10 cellular contexts compared by ENCODE assay signal in the genomic region with DNA sequence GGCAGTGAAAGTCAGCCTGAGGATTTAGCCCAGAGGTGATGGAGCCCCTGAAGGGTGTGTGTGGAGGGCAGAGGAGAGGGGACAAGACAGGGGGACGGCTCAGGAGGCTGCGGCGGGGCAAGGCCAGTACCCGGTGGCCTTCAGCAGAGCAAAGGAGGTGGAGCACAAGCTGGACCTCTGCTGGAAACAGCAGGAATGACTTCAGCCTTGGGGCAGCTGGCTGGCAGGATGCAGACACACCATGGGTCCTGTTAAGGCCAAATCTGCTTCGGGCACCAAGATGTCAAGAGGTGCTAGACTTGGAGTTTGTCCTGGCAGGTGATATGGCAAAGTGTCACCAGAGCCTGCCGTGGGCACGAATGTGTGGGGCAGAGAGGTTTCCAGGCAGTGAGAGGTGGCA.
DNase-seq lines count a peak whose midpoint lies in the region; ATAC-seq and TF ChIP-seq lines count a peak whose summit lies in the region.
"Had no signal": no experiment of that assay in that cellular context is flagged by ENCODE, and none has a peak within 500 bp of the region (broad histone marks: within the 10 kb centered on the region; RNA-seq: fewer than 3 reads in every experiment).

No MANE protein-coding gene starts in this region.

- DNase-seq in CD8-positive, alpha-beta T cell: no peak
- DNase-seq in Peyer's patch: no peak
- DNase-seq in endodermal cell: no peak
- no peak for DNase-seq in activated CD4-positive, CD25-positive, alpha-beta regulatory T cell (lab: John Stamatoyannopoulos, UW)
- no peak for DNase-seq in G401 (ENCODE audit: low spot score)
- no peak for DNase-seq in DMS 273 treated with DMSO at 0.1 percent for 48 hours (lab: John Stamatoyannopoulos, UW)
- DNase-seq: amygdala, NCI-H1436 treated with DMSO at 0.1 percent for 48 hours had no signal

- peaks cover 48% of the 10 kb centered on the region for H3K36me3 ChIP-seq in CD8-positive, alpha-beta T cell (ENCODE audit: insufficient read depth, low read length)
- peaks cover 0 to 41% (median 0%) of the 10 kb centered on the region in 3 donors for H3K36me3 ChIP-seq in Peyer's patch
- no peaks in the 10 kb centered on the region for H3K36me3 ChIP-seq in endodermal cell (ENCODE audit: control insufficient read depth, insufficient read depth, low read length)
- H3K36me3 ChIP-seq in rectal smooth muscle tissue (ENCODE audit: control insufficient read depth, insufficient read depth, low read length): peaks cover 10% of the 10 kb centered on the region

- H3K9ac ChIP-seq in endodermal cell (ENCODE audit: extremely low read depth, low read length, poor library complexity, severe bottlenecking) (no peak overlapping the region), rectal smooth muscle tissue (ENCODE audit: low read length) (no peak overlapping the region)

- in situ Hi-C loops in G401 (cut with HindIII; ENCODE audit: low sequenced_read_pairs): no loop called here

- no peaks in the 10 kb centered on the region for H3K9me3 ChIP-seq in CD8-positive, alpha-beta T cell (ENCODE audit: low read length)
- H3K9me3 ChIP-seq in Peyer's patch (no peaks in the 10 kb centered on the region), endodermal cell (ENCODE audit: control insufficient read depth, low read length) (no peaks in the 10 kb centered on the region)

- H3K4me1 ChIP-seq in CD8-positive, alpha-beta T cell (ENCODE audit: insufficient read depth, low read length): peaks cover 60% of the 10 kb centered on the region
- peaks cover 0 to 28% (median 10%) of the 10 kb centered on the region in 4 donors for H3K4me1 ChIP-seq in Peyer's patch
- no peaks in the 10 kb centered on the region for H3K4me1 ChIP-seq in endodermal cell (ENCODE audit: control insufficient read depth, insufficient read depth, low read length)
- H3K4me1 ChIP-seq in rectal smooth muscle tissue (ENCODE audit: control insufficient read depth, insufficient read depth, low read length): peaks cover 8% of the 10 kb centered on the region

- peak overlapping the region; percentile 94 for H3K27ac Mint-ChIP-seq in CD8-positive, alpha-beta T cell
- H3K27ac Mint-ChIP-seq in endodermal cell: no peak overlapping the region

- POLR2A ChIA-PET in CD8-positive, alpha-beta T cell (lab: Charles Lee): interaction anchor here (1.0 to 1.3 kb wide), 2 partner anchors 18 to 41 kb away, joined by 4 to 5 read pairs; no protein-coding TSS in a partner anchor

- no peaks in the 10 kb centered on the region for H3K9me3 Mint-ChIP-seq in CD8-positive, alpha-beta T cell
- H3K9me3 Mint-ChIP-seq in endodermal cell: no peaks in the 10 kb centered on the region

- peak overlapping the region; percentile 44 for H3K4me3 ChIP-seq in CD8-positive, alpha-beta T cell (ENCODE audit: low read depth, low read length)
- H3K4me3 ChIP-seq in Peyer's patch (peak overlapping the region in 2 of 4 donors; percentile 1 to 13), endodermal cell (ENCODE audit: low read length) (no peak overlapping the region), rectal smooth muscle tissue (ENCODE audit: low read length) (no peak overlapping the region)

- ATAC-seq in CD8-positive, alpha-beta T cell: no peak
- no peak for ATAC-seq in GM19452 (IDR thresholded peaks at IDR 0.05; ENCODE audit: unreplicated experiment)

- no peaks in the 10 kb centered on the region for H3K27me3 Mint-ChIP-seq in CD8-positive, alpha-beta T cell (ENCODE audit: low read depth)
- H3K27me3 Mint-ChIP-seq in endodermal cell (ENCODE audit: insufficient read depth): no peaks in the 10 kb centered on the region

- peak overlapping the region; percentile 46 for H3K27ac ChIP-seq in CD8-positive, alpha-beta T cell (ENCODE audit: low read depth, low read length)
- peak overlapping the region in 3 of 4 donors; percentile 56 to 75 (median 56) for H3K27ac ChIP-seq in Peyer's patch
- no peak overlapping the region for H3K27ac ChIP-seq in endodermal cell (ENCODE audit: low read depth, low read length)
- peak overlapping the region; percentile 78 for H3K27ac ChIP-seq in rectal smooth muscle tissue (ENCODE audit: low read depth, low read length)

- H3K27me3 ChIP-seq in CD8-positive, alpha-beta T cell (ENCODE audit: insufficient read depth, low read length): no peaks in the 10 kb centered on the region
- H3K27me3 ChIP-seq in Peyer's patch (no peaks in the 10 kb centered on the region), endodermal cell (ENCODE audit: control insufficient read depth, insufficient read depth, low read length, poor library complexity, severe bottlenecking) (no peaks in the 10 kb centered on the region), rectal smooth muscle tissue (ENCODE audit: control insufficient read depth, insufficient read depth, low read length) (no peaks in the 10 kb centered on the region)

- TF ChIP-seq CTCF in CD8-positive, alpha-beta T cell (IDR thresholded peaks at IDR 0.05): no peak
- TF ChIP-seq CTCF in Peyer's patch (IDR thresholded peaks at IDR 0.05) (no peak), endodermal cell (conservative IDR thresholded peaks at IDR 0.05) (peak; percentile 46)

- intact Hi-C loops in CD8-positive, alpha-beta T cell (cut with DNase I, micrococcal nuclease): loop anchor here in 1 of 2 experiments (10.0 kb wide), 1 partner anchor 142 kb away; a partner anchor contains a TSS

- peak overlapping the region; percentile 98 for H3K4me3 Mint-ChIP-seq in CD8-positive, alpha-beta T cell
- H3K4me3 Mint-ChIP-seq in endodermal cell: no peak overlapping the region

- H3K4me1 Mint-ChIP-seq in CD8-positive, alpha-beta T cell (ENCODE audit: low read depth): peaks cover 75% of the 10 kb centered on the region
- no peaks in the 10 kb centered on the region for H3K4me1 Mint-ChIP-seq in endodermal cell

- H3K36me3 Mint-ChIP-seq in CD8-positive, alpha-beta T cell: peaks cover 84% of the 10 kb centered on the region
- H3K36me3 Mint-ChIP-seq in endodermal cell (ENCODE audit: low read depth): no peaks in the 10 kb centered on the region

- TF ChIP-seq POLR2A in Peyer's patch (IDR thresholded peaks at IDR 0.05): no peak

- CTCF ChIA-PET in CD8-positive, alpha-beta T cell (lab: Charles Lee): interaction anchor here (1.0 to 2.5 kb wide), 3 partner anchors 24 to 43 kb away, joined by 3 to 11 read pairs (median 8); no protein-coding TSS in a partner anchor

- 92 to 98% methylated on average over 4 to 7 of the region's 7 CpGs for WGBS in endodermal cell (ENCODE audit: insufficient coverage in 1 of 2, insufficient read length in 1 of 2), 2 experiments
